11 cellular contexts compared by ENCODE assay signal in the genomic region with DNA sequence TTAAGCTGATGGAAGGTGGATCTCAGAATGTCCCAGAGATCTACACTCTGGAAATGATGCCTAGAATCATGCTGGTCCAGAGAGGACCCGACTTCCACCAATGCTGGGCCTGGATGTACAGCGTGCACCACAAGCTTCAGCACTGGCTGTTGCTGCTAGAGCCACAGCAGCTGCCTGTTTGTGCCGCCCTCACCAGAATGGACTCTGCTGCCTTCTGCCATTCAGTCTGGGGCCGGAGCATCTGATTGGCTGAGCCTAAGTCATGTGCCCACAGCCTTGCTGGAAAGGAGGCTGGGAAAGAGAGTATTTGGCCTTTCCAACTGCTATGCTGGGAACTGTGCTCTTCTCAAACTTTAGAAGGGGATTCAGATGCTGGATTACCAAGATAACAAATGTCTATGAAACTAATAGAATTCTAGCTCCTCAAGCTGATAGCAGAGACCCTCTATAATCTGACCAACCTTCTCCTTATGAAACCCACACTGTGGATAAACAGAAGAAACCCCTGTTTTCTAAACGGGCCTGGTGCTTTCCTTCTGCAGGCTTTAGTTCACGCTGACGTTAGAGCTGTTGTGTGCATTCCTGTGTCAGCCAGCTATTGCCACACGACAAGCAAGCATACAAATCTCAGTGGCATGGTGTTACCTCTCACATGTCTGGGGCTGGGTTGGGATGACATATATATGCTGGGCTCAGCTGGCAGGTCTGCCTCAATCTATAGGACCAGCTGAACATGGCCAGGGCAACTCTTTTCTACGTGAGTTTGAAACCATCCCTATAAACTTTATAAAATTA. TPM values are rescaled to one million over a fixed set of nuclear protein-coding genes. Genes with fewer than 3 reads are reported as not detected.
DNase-seq lines count a peak whose midpoint lies in the region; TF ChIP-seq lines count a peak whose summit lies in the region.
"Had no signal": no experiment of that assay in that cellular context is flagged by ENCODE, and none has a peak within 500 bp of the region (broad histone marks: within the 10 kb centered on the region; RNA-seq: fewer than 3 reads in every experiment).

No MANE protein-coding gene starts in this region.

- H3K27me3 ChIP-seq in cardiac muscle cell (no peaks in the 10 kb centered on the region), left ventricle myocardium inferior (ENCODE audit: low read depth) (peaks cover 7% of the 10 kb centered on the region)

- H3K9me3 ChIP-seq in cardiac muscle cell (ENCODE audit: low read depth) (no peaks in the 10 kb centered on the region), left ventricle myocardium inferior (replicated peaks) (no peaks in the 10 kb centered on the region)
- H3K9me3 ChIP-seq: tibial artery had no signal

- TF ChIP-seq POLR2A in erythroblast (IDR thresholded peaks at IDR 0.05; ENCODE audit: low read length): no peak

- TF ChIP-seq CTCF in cardiac muscle cell (IDR thresholded peaks at IDR 0.05; ENCODE audit: low read depth, low read length) (no peak), left ventricle myocardium inferior (IDR thresholded peaks at IDR 0.05; ENCODE audit: borderline replicate concordance) (no peak)

- intact Hi-C loops in left ventricle myocardium inferior (cut with micrococcal nuclease): no loop called here

- no peak overlapping the region for H3K4me3 ChIP-seq in cardiac muscle cell
- H3K4me3 ChIP-seq in left ventricle myocardium inferior: no peak overlapping the region
- H3K4me3 ChIP-seq: tibial artery had no signal

- H3K36me3 ChIP-seq in cardiac muscle cell: no peaks in the 10 kb centered on the region
- no peaks in the 10 kb centered on the region for H3K36me3 ChIP-seq in left ventricle myocardium inferior
- H3K36me3 ChIP-seq: tibial artery had no signal

- DNase-seq in cardiac muscle cell (ENCODE audit: low read depth in 1 of 2, low spot score in 1 of 2): peak; percentile 40 to 54
- DNase-seq in left ventricle myocardium inferior: no peak
- peak in 55 of 56 donors; percentile 9 to 92 (median 71) for DNase-seq in amygdala (lab: John Stamatoyannopoulos, UW)
- DNase-seq in iPS-NIHi7 (ENCODE audit: extremely low spot score): peak; percentile 70
- DNase-seq in erythroblast (lab: John Stamatoyannopoulos, UW): no peak
- no peak for DNase-seq in activated T-cell treated with anti-CD3 and anti-CD28 coated beads, Interleukin-2, amount 50 U/mL, for 48 hours
- DNase-seq in stimulated activated CD4-positive, alpha-beta T cell treated with anti-CD3 and anti-CD28 coated beads, Interleukin-4, amount 100 ng/mL, for 24 hours: no peak
- DNase-seq: activated CD4-positive, alpha-beta T cell treated with anti-CD3 and anti-CD28 coated beads, Interleukin-2, amount 10 ng/mL, durations not matched to agents 7 days and 5 days; tibial artery had no signal

- H3K4me1 ChIP-seq in cardiac muscle cell (ENCODE audit: low read depth) (no peaks in the 10 kb centered on the region), left ventricle myocardium inferior (no peaks in the 10 kb centered on the region)
- H3K4me1 ChIP-seq: tibial artery had no signal

- no peak overlapping the region for H3K27ac ChIP-seq in cardiac muscle cell
- no peak overlapping the region for H3K27ac ChIP-seq in left ventricle myocardium inferior (replicated peaks)
- H3K27ac ChIP-seq in temporal lobe (ENCODE audit: low read depth, low read length): peak overlapping the region; percentile 8
- H3K27ac ChIP-seq: tibial artery had no signal

RNA-seq across cellular contexts. Expression of gene LOXHD1, which starts 4.1 kb away (rescaled TPM):
- total RNA-seq in cardiac muscle cell (0.21 TPM in 1 of 2 replicates, not detected in the other), left ventricle myocardium inferior (0.49 TPM), temporal lobe (0.25 TPM)
- polyA plus RNA-seq in cardiac muscle cell: 0.32 TPM in 1 of 2 replicates, not detected in the other
- polyA plus RNA-seq: keratinocyte had no signal

Comparison
In these comparisons a context has a peak if more than half of its experiments do, and no peak if none do; other contexts are left out.
1. DNase-seq: peak in cardiac muscle cell (2 of 2), amygdala (55 of 56) and iPS-NIHi7 (single experiment); none in left ventricle myocardium inferior (single experiment), erythroblast (0 of 2), activated T-cell treated with anti-CD3 and anti-CD28 coated beads, Interleukin-2, amount 50 U/mL, for 48 hours (0 of 2) and stimulated activated CD4-positive, alpha-beta T cell treated with anti-CD3 and anti-CD28 coated beads, Interleukin-4, amount 100 ng/mL, for 24 hours (single experiment).